Comparison of ENCODE assay signal across 11 cellular contexts in the genomic region with DNA sequence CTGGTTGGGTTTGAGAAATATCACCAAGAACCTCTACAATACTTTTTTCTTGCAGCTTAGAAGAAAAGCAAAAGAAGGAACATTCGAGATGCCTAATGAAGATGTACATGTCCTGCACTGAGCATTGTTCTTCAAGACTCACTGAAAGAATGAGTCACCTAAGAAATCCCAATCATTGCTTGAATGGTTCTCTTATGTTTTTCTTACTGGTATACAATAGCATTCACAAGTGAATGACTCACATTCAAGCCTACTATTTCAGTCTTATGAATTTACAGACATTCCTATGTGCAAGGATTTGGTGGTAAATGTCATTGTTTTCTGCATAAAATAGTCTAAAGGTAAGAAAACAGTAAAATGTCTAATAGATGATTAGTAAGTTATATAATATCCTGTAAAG.
A peak's percentile ranks its signal among the peaks of the same experiment; 100 is the strongest.
DNase-seq lines count a peak whose midpoint lies in the region; ATAC-seq lines count a peak whose summit lies in the region.
"Had no signal": no experiment of that assay in that cellular context is flagged by ENCODE, and none has a peak within 500 bp of the region (broad histone marks: within the 10 kb centered on the region; RNA-seq: fewer than 3 reads in every experiment).

No MANE protein-coding gene starts in this region.

- POLR2A ChIA-PET in activated CD4-positive, alpha-beta T cell treated with anti-CD3 and anti-CD28 coated beads, Interleukin-2, amount 10 ng/mL, durations not matched to agents 7 days and 5 days (lab: Charles Lee): no interaction called here

- peak; percentile 56 for ATAC-seq in HG02759 (IDR thresholded peaks at IDR 0.05; ENCODE audit: unreplicated experiment)

- no peak overlapping the region for H3K4me3 Mint-ChIP-seq in activated CD4-positive, alpha-beta T cell treated with anti-CD3 and anti-CD28 coated beads, Interleukin-2, amount 10 ng/mL, durations not matched to agents 7 days and 5 days
- H3K4me3 Mint-ChIP-seq: T-helper 2 cell treated with Interferon-gamma antibody and Interleukin-4, amounts not matched to agents 5 μg/mL and 100 μg/mL, for 36 hours had no signal

- DNase-seq in AG08396 (ENCODE audit: low spot score) (peak; percentile 32), astrocyte of the hippocampus (ENCODE audit: low read depth, low spot score) (peak; percentile 82), iris pigment epithelial cell (ENCODE audit: low read depth) (peak; percentile 94), NCI-H446 treated with DMSO at 0.1 percent for 48 hours (lab: John Stamatoyannopoulos, UW) (no peak), cerebellar nuclear complex (lab: John Stamatoyannopoulos, UW) (no peak), NCI-H1048 (lab: John Stamatoyannopoulos, UW) (no peak)
- no peak for DNase-seq in activated CD4-positive, alpha-beta T cell treated with anti-CD3 and anti-CD28 coated beads, Interleukin-2, amount 10 ng/mL, durations not matched to agents 7 days and 5 days
- DNase-seq: anterior cingulate cortex, NCI-H1417 treated with DMSO at 0.1 percent for 48 hours had no signal

- H3K36me3 Mint-ChIP-seq in activated CD4-positive, alpha-beta T cell treated with anti-CD3 and anti-CD28 coated beads, Interleukin-2, amount 10 ng/mL, durations not matched to agents 7 days and 5 days (ENCODE audit: low read depth): no peaks in the 10 kb centered on the region

- H3K27me3 Mint-ChIP-seq in activated CD4-positive, alpha-beta T cell treated with anti-CD3 and anti-CD28 coated beads, Interleukin-2, amount 10 ng/mL, durations not matched to agents 7 days and 5 days: no peaks in the 10 kb centered on the region

- H3K27ac Mint-ChIP-seq in activated CD4-positive, alpha-beta T cell treated with anti-CD3 and anti-CD28 coated beads, Interleukin-2, amount 10 ng/mL, durations not matched to agents 7 days and 5 days: no peak overlapping the region
- H3K27ac Mint-ChIP-seq: T-helper 2 cell treated with Interferon-gamma antibody and Interleukin-4, amounts not matched to agents 5 μg/mL and 100 μg/mL, for 36 hours had no signal

- H3K9me3 Mint-ChIP-seq in activated CD4-positive, alpha-beta T cell treated with anti-CD3 and anti-CD28 coated beads, Interleukin-2, amount 10 ng/mL, durations not matched to agents 7 days and 5 days: no peaks in the 10 kb centered on the region
- H3K9me3 Mint-ChIP-seq: T-helper 2 cell treated with Interferon-gamma antibody and Interleukin-4, amounts not matched to agents 5 μg/mL and 100 μg/mL, for 36 hours had no signal

- H3K4me1 Mint-ChIP-seq in activated CD4-positive, alpha-beta T cell treated with anti-CD3 and anti-CD28 coated beads, Interleukin-2, amount 10 ng/mL, durations not matched to agents 7 days and 5 days: no peaks in the 10 kb centered on the region

- CTCF ChIA-PET in activated CD4-positive, alpha-beta T cell treated with anti-CD3 and anti-CD28 coated beads, Interleukin-2, amount 10 ng/mL, durations not matched to agents 7 days and 5 days (lab: Charles Lee): no interaction called here

Comparison
In these comparisons a context has a peak if more than half of its experiments do, and no peak if none do; other contexts are left out.
1. DNase-seq: peak in AG08396 (single experiment), astrocyte of the hippocampus (single experiment) and iris pigment epithelial cell (single experiment); none in NCI-H446 treated with DMSO at 0.1 percent for 48 hours (single experiment), activated CD4-positive, alpha-beta T cell treated with anti-CD3 and anti-CD28 coated beads, Interleukin-2, amount 10 ng/mL, durations not matched to agents 7 days and 5 days (single experiment), cerebellar nuclear complex (0 of 2) and NCI-H1048 (single experiment).